Comparison of ENCODE assay signal across 14 cellular contexts in genomic region chr17:74639704-74640142, GRCh38. TPM values are rescaled to one million over a fixed set of nuclear protein-coding genes. Genes with fewer than 3 reads are reported as not detected.
DNase-seq lines count a peak whose midpoint lies in the region; ATAC-seq and TF ChIP-seq lines count a peak whose summit lies in the region.
"Had no signal": no experiment of that assay in that cellular context is flagged by ENCODE, and none has a peak within 500 bp of the region (broad histone marks: within the 10 kb centered on the region; RNA-seq: fewer than 3 reads in every experiment).

No MANE protein-coding gene starts in this region.

- H3K9ac ChIP-seq in OCI-LY3 (ENCODE audit: low read length) = peak overlapping the region; percentile 37; the same call in 1 of the 2 replicates

- POLR2A ChIA-PET in GM10248 (lab: Yijun Ruan, JAX) = no interaction called here

- H3K79me2 ChIP-seq in OCI-LY3 (ENCODE audit: low read length) = no peaks in the 10 kb centered on the region

- TF ChIP-seq CTCF in GM10248 (IDR thresholded peaks at IDR 0.05; ENCODE audit: control extremely low read depth, extremely low read depth, low read depth, missing control alignments) (no peak), OCI-LY3 (IDR thresholded peaks at IDR 0.05; ENCODE audit: low read depth, low read length) (no peak), heart right ventricle (IDR thresholded peaks at IDR 0.05) (no peak), psoas muscle (IDR thresholded peaks at IDR 0.05) (no peak)

- WGBS in heart right ventricle, 2 donors = 67 to 72% methylated on average over 10 of the region's 10 CpGs
- 61 to 77% (median 69%) methylated on average over 10 of the region's 10 CpGs for WGBS in psoas muscle, 3 donors

- peak overlapping the region; percentile 81 for H3K4me2 ChIP-seq in OCI-LY3 (ENCODE audit: low read length)

- H3K27me3 ChIP-seq in OCI-LY3 (ENCODE audit: low read depth, low read length) (peaks cover 58% of the 10 kb centered on the region), heart right ventricle (peaks cover 0 to 86% (median 55%) of the 10 kb centered on the region in 7 donors), psoas muscle (ENCODE audit: insufficient read depth in 3 of 3, low read length in 2 of 3) (peaks cover 4 to 53% (median 9%) of the 10 kb centered on the region in 3 donors)

- no peaks in the 10 kb centered on the region for H4K20me1 ChIP-seq in OCI-LY3 (ENCODE audit: insufficient read depth, low read length)

- CTCF ChIA-PET in GM10248 (lab: Yijun Ruan, JAX) = interaction anchor here (0.7 to 3.1 kb wide), 4 partner anchors 8 to 97 kb away, joined by 3 to 12 read pairs (median 5); partner anchors contain the start of gene RAB37

- peaks cover 75% of the 10 kb centered on the region for H3K4me1 ChIP-seq in OCI-LY3 (ENCODE audit: low read length)
- peaks cover 0 to 47% (median 0%) of the 10 kb centered on the region in 9 donors for H3K4me1 ChIP-seq in heart right ventricle
- no peaks in the 10 kb centered on the region for H3K4me1 ChIP-seq in psoas muscle
- H3K4me1 ChIP-seq: sigmoid colon had no signal

- H3K9me3 ChIP-seq in OCI-LY3 (ENCODE audit: insufficient read depth, low read length) (no peaks in the 10 kb centered on the region), heart right ventricle (no peaks in the 10 kb centered on the region), psoas muscle (no peaks in the 10 kb centered on the region)
- H3K9me3 ChIP-seq: sigmoid colon had no signal

- intact Hi-C loops in heart right ventricle (cut with DNase I) = no loop called here
- intact Hi-C loops in psoas muscle (cut with DNase I) = no loop called here

- H3K36me3 ChIP-seq in OCI-LY3 (replicated peaks; ENCODE audit: low read depth, low read length) = no peaks in the 10 kb centered on the region
- H3K36me3 ChIP-seq in heart right ventricle = no peaks in the 10 kb centered on the region
- no peaks in the 10 kb centered on the region for H3K36me3 ChIP-seq in psoas muscle (ENCODE audit: insufficient read depth in 1 of 2, low read depth in 1 of 2)
- H3K36me3 ChIP-seq: sigmoid colon had no signal

- H2AFZ ChIP-seq in OCI-LY3 (ENCODE audit: low read depth, low read length) = no peak overlapping the region

- H3K27ac ChIP-seq in OCI-LY3 (ENCODE audit: low read length) = peak overlapping the region; percentile 49
- peak overlapping the region in 1 of 10 donors; percentile 84 for H3K27ac ChIP-seq in heart right ventricle
- no peak overlapping the region for H3K27ac ChIP-seq in psoas muscle
- H3K27ac ChIP-seq: sigmoid colon had no signal

- H3K4me3 ChIP-seq in OCI-LY3 (ENCODE audit: low read length) = peak overlapping the region; percentile 59
- H3K4me3 ChIP-seq in heart right ventricle = no peak overlapping the region
- H3K4me3 ChIP-seq in psoas muscle = no peak overlapping the region
- H3K4me3 ChIP-seq: sigmoid colon had no signal

- ATAC-seq in heart right ventricle (peak in 6 of 8 donors; percentile 38 to 52 (median 44)), psoas muscle (no peak)

- peak; percentile 75 to 83 for DNase-seq in AML-193 (lab: John Stamatoyannopoulos, UW)
- peak; percentile 43 for DNase-seq in GM10248 (ENCODE audit: extremely low spot score)
- no peak for DNase-seq in heart right ventricle
- DNase-seq in RKO (ENCODE audit: low spot score) = no peak
- DNase-seq in psoas muscle = no peak
- DNase-seq in central memory CD4-positive, alpha-beta T cell = no peak
- DNase-seq in dermis blood vessel endothelial cell = no peak
- DNase-seq: COR-L47, NCI-H226, sigmoid colon had no signal

RNA-seq across cellular contexts. Expression of gene CD300E, which starts 16.2 kb away (rescaled TPM):
- total RNA-seq in heart right ventricle (1 to 10 TPM in 1 of 10 donors, under 1 TPM in 9; 0.20 to 4.9 (median 0.35) TPM), psoas muscle (under 1 TPM in 3 of 4 donors, not detected in 1; 0.21 to 0.50 (median 0.49) TPM), dermis blood vessel endothelial cell (not detected in 2 replicates)
- polyA plus RNA-seq in heart right ventricle (under 1 TPM; 0.07 to 0.91 TPM), psoas muscle (under 1 TPM; 0.09 to 0.27 (median 0.21) TPM)
- total RNA-seq: activated T-helper 1 cell treated with anti-CD3 and anti-CD28 coated beads, Interleukin-12 subunit alpha, Interleukin-12 subunit beta, Interleukin-2, Interleukin-4 antibody, amounts not matched to agents 30 ng/mL and 10 ng/mL and 1 ng/mL, durations not matched to agents 14 hours and 24 hours and 36 hours; fibroblast of villous mesenchyme; lung microvascular endothelial cell had no signal

RNA-seq across cellular contexts. Expression of gene CD300LD, which starts 47.6 kb away (rescaled TPM):
- total RNA-seq in heart right ventricle (not detected), psoas muscle (not detected), dermis blood vessel endothelial cell (not detected in 2 replicates)
- polyA plus RNA-seq in heart right ventricle (not detected), psoas muscle (not detected)
- total RNA-seq: activated T-helper 1 cell treated with anti-CD3 and anti-CD28 coated beads, Interleukin-12 subunit alpha, Interleukin-12 subunit beta, Interleukin-2, Interleukin-4 antibody, amounts not matched to agents 30 ng/mL and 10 ng/mL and 1 ng/mL, durations not matched to agents 14 hours and 24 hours and 36 hours; fibroblast of villous mesenchyme; lung microvascular endothelial cell; sigmoid colon had no signal
- polyA plus RNA-seq: sigmoid colon had no signal

Comparison
In these comparisons a context has a peak if more than half of its experiments do, and no peak if none do; other contexts are left out.
1. DNase-seq: peak in AML-193 (2 of 2) and GM10248 (single experiment); none in heart right ventricle (0 of 2), RKO (single experiment), psoas muscle (0 of 2), central memory CD4-positive, alpha-beta T cell (single experiment) and dermis blood vessel endothelial cell (single experiment).
2. ATAC-seq: peak in heart right ventricle (6 of 8); none in psoas muscle (0 of 4).